ENCODE assay signal across 9 cellular contexts in genomic region chr20:1376007-1376406, GRCh38. TPM values are rescaled to one million over a fixed set of nuclear protein-coding genes. Genes with fewer than 3 reads are reported as not detected.
DNase-seq lines count a peak whose midpoint lies in the region; ATAC-seq and TF ChIP-seq lines count a peak whose summit lies in the region.
"Had no signal": no experiment of that assay in that cellular context is flagged by ENCODE, and none has a peak within 500 bp of the region (broad histone marks: within the 10 kb centered on the region; RNA-seq: fewer than 3 reads in every experiment).

No MANE protein-coding gene starts in this region.

- TF ChIP-seq CTCF in glutamatergic neuron (IDR thresholded peaks at IDR 0.05; ENCODE audit: partially characterized antibody, unreplicated experiment): no peak
- no peak for TF ChIP-seq CTCF in GM13976 (IDR thresholded peaks at IDR 0.05; ENCODE audit: borderline replicate concordance, control extremely low read depth, extremely low read depth, insufficient read depth, missing control alignments)

- no peak for TF ChIP-seq POLR2A in GM18505 (IDR thresholded peaks at IDR 0.05; ENCODE audit: borderline replicate concordance, extremely low read depth, insufficient read depth, insufficient read length)

- H3K4me3 ChIP-seq in skeletal muscle tissue (ENCODE audit: low read length in 3 of 3): peak overlapping the region in 1 of 3 donors; percentile 12

- peaks cover 56% of the 10 kb centered on the region for H3K36me3 Mint-ChIP-seq in activated CD4-positive, alpha-beta T cell treated with anti-CD3 and anti-CD28 coated beads, Interleukin-2, amount 10 ng/mL, durations not matched to agents 24 days and 14 days (ENCODE audit: low read depth)
- H3K36me3 Mint-ChIP-seq in T-cell (peaks cover 15% of the 10 kb centered on the region), glutamatergic neuron (ENCODE audit: unreplicated experiment) (no peaks in the 10 kb centered on the region)

- peak overlapping the region; percentile 7 for H3K4me3 Mint-ChIP-seq in activated CD4-positive, alpha-beta T cell treated with anti-CD3 and anti-CD28 coated beads, Interleukin-2, amount 10 ng/mL, durations not matched to agents 24 days and 14 days
- no peak overlapping the region for H3K4me3 Mint-ChIP-seq in T-cell
- H3K4me3 Mint-ChIP-seq in glutamatergic neuron (ENCODE audit: unreplicated experiment): peak overlapping the region; percentile 79

- peak overlapping the region in 1 of 3 donors; percentile 46 for H3K9ac ChIP-seq in skeletal muscle tissue (ENCODE audit: low read depth in 1 of 3, low read length in 3 of 3)

- ATAC-seq in T-cell (replicated peaks in 1 of 4) (no peak), HG02798 (IDR thresholded peaks at IDR 0.05; ENCODE audit: poor library complexity, unreplicated experiment) (no peak), GM18505 (IDR thresholded peaks at IDR 0.05; ENCODE audit: unreplicated experiment) (no peak)

- no peaks in the 10 kb centered on the region for H3K9me3 Mint-ChIP-seq in activated CD4-positive, alpha-beta T cell treated with anti-CD3 and anti-CD28 coated beads, Interleukin-2, amount 10 ng/mL, durations not matched to agents 24 days and 14 days
- H3K9me3 Mint-ChIP-seq in T-cell (no peaks in the 10 kb centered on the region), glutamatergic neuron (ENCODE audit: unreplicated experiment) (peaks cover 1% of the 10 kb centered on the region)

- no peak for DNase-seq in activated CD4-positive, alpha-beta T cell treated with anti-CD3 and anti-CD28 coated beads, Interleukin-2, amount 10 ng/mL, durations not matched to agents 24 days and 14 days
- no peak for DNase-seq in activated CD4-positive, alpha-beta T cell treated with anti-CD3 and anti-CD28 coated beads, Interleukin-2, amount 50 U/mL, for 1 hour
- no peak for DNase-seq in T-cell
- DNase-seq in glutamatergic neuron: peak; percentile 20
- DNase-seq in GM13976 (ENCODE audit: low spot score): no peak
- DNase-seq: SHP77 treated with DMSO at 0.1 percent for 48 hours had no signal

- H3K4me1 Mint-ChIP-seq in activated CD4-positive, alpha-beta T cell treated with anti-CD3 and anti-CD28 coated beads, Interleukin-2, amount 10 ng/mL, durations not matched to agents 24 days and 14 days: peaks cover 83% of the 10 kb centered on the region
- H3K4me1 Mint-ChIP-seq in T-cell (peaks cover 73 to 86% (median 83%) of the 10 kb centered on the region in 3 donors), glutamatergic neuron (ENCODE audit: low read depth, unreplicated experiment) (peaks cover 72% of the 10 kb centered on the region)

- no peaks in the 10 kb centered on the region for H3K9me3 ChIP-seq in skeletal muscle tissue (ENCODE audit: control insufficient read depth in 3 of 3, low read length in 3 of 3)

- H3K27ac ChIP-seq in skeletal muscle tissue (ENCODE audit: low read depth, low read length): peak overlapping the region; percentile 45

- in situ Hi-C loops in GM13976 (cut with MboI; ENCODE audit: low sequenced_read_pairs, unreplicated experiment): no loop called here

- no peaks in the 10 kb centered on the region for H3K27me3 Mint-ChIP-seq in activated CD4-positive, alpha-beta T cell treated with anti-CD3 and anti-CD28 coated beads, Interleukin-2, amount 10 ng/mL, durations not matched to agents 24 days and 14 days
- H3K27me3 Mint-ChIP-seq in T-cell (no peaks in the 10 kb centered on the region), glutamatergic neuron (ENCODE audit: unreplicated experiment) (no peaks in the 10 kb centered on the region)

- CTCF ChIA-PET in T-cell (lab: Charles Lee): interaction anchor here in 1 of 2 donors (1.0 kb wide), 1 partner anchor 50 kb away, joined by 3 read pairs; no protein-coding TSS in a partner anchor

- peak overlapping the region; percentile 61 for H3K27ac Mint-ChIP-seq in activated CD4-positive, alpha-beta T cell treated with anti-CD3 and anti-CD28 coated beads, Interleukin-2, amount 10 ng/mL, durations not matched to agents 24 days and 14 days
- peak overlapping the region; percentile 49 to 59 for H3K27ac Mint-ChIP-seq in T-cell
- H3K27ac Mint-ChIP-seq in glutamatergic neuron (ENCODE audit: unreplicated experiment): peak overlapping the region; percentile 95

- H3K36me3 ChIP-seq in skeletal muscle tissue (ENCODE audit: control insufficient read depth in 3 of 3, insufficient read depth in 3 of 3, low read length in 3 of 3): peaks cover 6 to 18% (median 7%) of the 10 kb centered on the region in 3 donors

- intact Hi-C loops in activated CD4-positive, alpha-beta T cell treated with anti-CD3 and anti-CD28 coated beads, Interleukin-2, amount 10 ng/mL, durations not matched to agents 24 days and 14 days (cut with micrococcal nuclease): no loop called here

- POLR2A ChIA-PET in T-cell (lab: Charles Lee): interaction anchor here in 1 of 2 donors (0.6 kb wide), 1 partner anchor 224 kb away, joined by 3 read pairs; no protein-coding TSS in a partner anchor

- peaks cover 53 to 70% (median 56%) of the 10 kb centered on the region in 3 donors for H3K4me1 ChIP-seq in skeletal muscle tissue (ENCODE audit: control insufficient read depth in 3 of 3, insufficient read depth in 3 of 3, low read length in 3 of 3)

- no peaks in the 10 kb centered on the region for H3K27me3 ChIP-seq in skeletal muscle tissue (ENCODE audit: control insufficient read depth in 3 of 3, insufficient read depth in 3 of 3, low read length in 3 of 3)

RNA-seq across cellular contexts. Expression of gene FKBP1A, which starts 16.8 kb away (rescaled TPM):
- 291 and 292 TPM in 2 replicates for total RNA-seq in activated CD4-positive, alpha-beta T cell treated with anti-CD3 and anti-CD28 coated beads, Interleukin-2, amount 10 ng/mL, durations not matched to agents 24 days and 14 days
- total RNA-seq in T-cell (10 to 100 TPM; 76.7 to 90.4 (median 79.9) TPM), glutamatergic neuron (ENCODE audit: unreplicated experiment) (350 TPM), skeletal muscle tissue (56.4 TPM)

RNA-seq across cellular contexts. Expression of gene SDCBP2, which starts 47.1 kb away (rescaled TPM):
- total RNA-seq in activated CD4-positive, alpha-beta T cell treated with anti-CD3 and anti-CD28 coated beads, Interleukin-2, amount 10 ng/mL, durations not matched to agents 24 days and 14 days: 2.0 and 3.0 TPM in 2 replicates
- 1 to 10 TPM; 1.1 to 2.4 (median 2.2) TPM for total RNA-seq in T-cell
- 4.0 TPM for total RNA-seq in glutamatergic neuron (ENCODE audit: unreplicated experiment)
- 1.6 TPM for total RNA-seq in skeletal muscle tissue

Comparison
In these comparisons a context has a peak if more than half of its experiments do, and no peak if none do; other contexts are left out.
1. H3K4me3 Mint-ChIP-seq: peak in activated CD4-positive, alpha-beta T cell treated with anti-CD3 and anti-CD28 coated beads, Interleukin-2, amount 10 ng/mL, durations not matched to agents 24 days and 14 days (single experiment) and glutamatergic neuron (single experiment); none in T-cell (0 of 3).
2. Peak in every context shown above with its lines, with median percentiles within 50 percentile points of each other: H3K27ac Mint-ChIP-seq.